Comparison of ENCODE assay signal across 3 cellular contexts in genomic region chr2:51322612-51323011, GRCh38.
TF ChIP-seq lines count a peak whose summit lies in the region.

No MANE protein-coding gene starts in this region.

TF ChIP-seq in A549, 52 proteins besides CTCF, POLR2A, EP300 and RAD21:
- TF ChIP-seq ATOH8 (CRISPR knock-in tag; IDR thresholded peaks at IDR 0.05; ENCODE audit: low read depth) (no peak), SMC3 (IDR thresholded peaks at IDR 0.05) (no peak), FOSL2 (IDR thresholded peaks at IDR 0.05) (no peak), FOSL2 (CRISPR knock-in tag; IDR thresholded peaks at IDR 0.05) (no peak), ZSCAN20 (CRISPR knock-in tag; IDR thresholded peaks at IDR 0.05) (no peak), MAFK (IDR thresholded peaks at IDR 0.05; ENCODE audit: partially characterized antibody) (peak; percentile 95)
TF ChIP-seq in A549: peak in this region for 1.

TF ChIP-seq in IMR-90, 13 proteins besides CTCF, POLR2A, EP300 and RAD21:
- TF ChIP-seq CEBPB (IDR thresholded peaks at IDR 0.05; ENCODE audit: low read depth, low read length): no peak
- TF ChIP-seq MAFK (IDR thresholded peaks at IDR 0.05; ENCODE audit: low read depth, low read length): peak; percentile 98

TF ChIP-seq in H1, 55 proteins besides CTCF, POLR2A, EP300 and RAD21:
- TF ChIP-seq NRF1 (IDR thresholded peaks at IDR 0.05; ENCODE audit: low read depth, low read length) (no peak), RNF2 (IDR thresholded peaks at IDR 0.05; ENCODE audit: borderline replicate concordance, low read depth, low read length, missing control alignments, poor library complexity, severe bottlenecking) (no peak), BACH1 (IDR thresholded peaks at IDR 0.05; ENCODE audit: low read length) (no peak), EGR1 (IDR thresholded peaks at IDR 0.05; ENCODE audit: borderline replicate concordance, low read depth, low read length) (no peak), SIRT6 (IDR thresholded peaks at IDR 0.05; ENCODE audit: low read length) (no peak), TBP (IDR thresholded peaks at IDR 0.05; ENCODE audit: low read depth, low read length) (no peak), MAFK (IDR thresholded peaks at IDR 0.05; ENCODE audit: low read depth, low read length) (peak; percentile 60; the same call in 1 of the 2 replicates), BRCA1 (IDR thresholded peaks at IDR 0.05; ENCODE audit: low read depth, low read length) (no peak), KDM4A (IDR thresholded peaks at IDR 0.05; ENCODE audit: low read depth, low read length, severe bottlenecking) (no peak)
